1 cellular context compared by ENCODE assay signal in the genomic region with DNA sequence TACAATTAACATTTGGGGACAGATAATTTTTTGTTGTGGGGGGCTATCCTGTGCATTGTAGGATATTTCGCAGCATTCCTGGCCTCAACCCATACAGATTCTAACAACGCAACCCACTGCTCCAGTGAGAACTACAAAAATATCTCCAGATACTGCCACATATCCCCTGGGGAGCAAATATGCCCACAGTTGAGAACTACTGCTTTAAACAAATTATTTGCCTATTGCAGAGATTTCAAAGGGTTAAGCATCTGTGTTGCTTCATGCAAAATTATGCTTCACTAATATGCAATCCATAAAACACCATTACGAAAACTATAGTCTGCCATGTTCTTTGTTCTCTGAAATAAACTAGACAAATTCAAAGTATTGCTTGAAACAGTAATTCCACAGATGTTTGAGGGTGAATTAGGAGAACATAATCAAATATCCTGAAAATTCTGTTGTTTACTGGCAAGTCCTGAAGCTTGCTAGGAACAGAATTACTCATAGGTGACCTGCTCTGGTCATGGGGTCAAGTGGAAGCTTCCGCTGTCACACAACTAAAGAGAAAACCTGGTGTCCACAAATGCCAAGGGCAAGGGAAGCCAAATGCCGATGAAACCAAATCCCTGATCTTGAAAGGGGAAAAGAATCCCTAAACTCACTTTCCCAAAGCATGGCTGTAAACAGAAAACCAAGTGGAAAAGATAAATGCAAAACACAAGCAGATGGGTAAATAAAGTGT.
TF ChIP-seq lines count a peak whose summit lies in the region.

No MANE protein-coding gene starts in this region.

TF ChIP-seq in HepG2, 621 proteins besides CTCF, POLR2A, EP300 and RAD21 (continued from another document):
- TF ChIP-seq, protein P1, sequence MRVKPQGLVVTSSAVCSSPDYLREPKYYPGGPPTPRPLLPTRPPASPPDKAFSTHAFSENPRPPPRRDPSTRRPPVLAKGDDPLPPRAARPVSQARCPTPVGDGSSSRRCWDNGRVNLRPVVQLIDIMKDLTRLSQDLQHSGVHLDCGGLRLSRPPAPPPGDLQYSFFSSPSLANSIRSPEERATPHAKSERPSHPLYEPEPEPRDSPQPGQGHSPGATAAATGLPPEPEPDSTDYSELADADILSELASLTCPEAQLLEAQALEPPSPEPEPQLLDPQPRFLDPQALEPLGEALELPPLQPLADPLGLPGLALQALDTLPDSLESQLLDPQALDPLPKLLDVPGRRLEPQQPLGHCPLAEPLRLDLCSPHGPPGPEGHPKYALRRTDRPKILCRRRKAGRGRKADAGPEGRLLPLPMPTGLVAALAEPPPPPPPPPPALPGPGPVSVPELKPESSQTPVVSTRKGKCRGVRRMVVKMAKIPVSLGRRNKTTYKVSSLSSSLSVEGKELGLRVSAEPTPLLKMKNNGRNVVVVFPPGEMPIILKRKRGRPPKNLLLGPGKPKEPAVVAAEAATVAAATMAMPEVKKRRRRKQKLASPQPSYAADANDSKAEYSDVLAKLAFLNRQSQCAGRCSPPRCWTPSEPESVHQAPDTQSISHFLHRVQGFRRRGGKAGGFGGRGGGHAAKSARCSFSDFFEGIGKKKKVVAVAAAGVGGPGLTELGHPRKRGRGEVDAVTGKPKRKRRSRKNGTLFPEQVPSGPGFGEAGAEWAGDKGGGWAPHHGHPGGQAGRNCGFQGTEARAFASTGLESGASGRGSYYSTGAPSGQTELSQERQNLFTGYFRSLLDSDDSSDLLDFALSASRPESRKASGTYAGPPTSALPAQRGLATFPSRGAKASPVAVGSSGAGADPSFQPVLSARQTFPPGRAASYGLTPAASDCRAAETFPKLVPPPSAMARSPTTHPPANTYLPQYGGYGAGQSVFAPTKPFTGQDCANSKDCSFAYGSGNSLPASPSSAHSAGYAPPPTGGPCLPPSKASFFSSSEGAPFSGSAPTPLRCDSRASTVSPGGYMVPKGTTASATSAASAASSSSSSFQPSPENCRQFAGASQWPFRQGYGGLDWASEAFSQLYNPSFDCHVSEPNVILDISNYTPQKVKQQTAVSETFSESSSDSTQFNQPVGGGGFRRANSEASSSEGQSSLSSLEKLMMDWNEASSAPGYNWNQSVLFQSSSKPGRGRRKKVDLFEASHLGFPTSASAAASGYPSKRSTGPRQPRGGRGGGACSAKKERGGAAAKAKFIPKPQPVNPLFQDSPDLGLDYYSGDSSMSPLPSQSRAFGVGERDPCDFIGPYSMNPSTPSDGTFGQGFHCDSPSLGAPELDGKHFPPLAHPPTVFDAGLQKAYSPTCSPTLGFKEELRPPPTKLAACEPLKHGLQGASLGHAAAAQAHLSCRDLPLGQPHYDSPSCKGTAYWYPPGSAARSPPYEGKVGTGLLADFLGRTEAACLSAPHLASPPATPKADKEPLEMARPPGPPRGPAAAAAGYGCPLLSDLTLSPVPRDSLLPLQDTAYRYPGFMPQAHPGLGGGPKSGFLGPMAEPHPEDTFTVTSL (CRISPR knock-in tag; IDR thresholded peaks at IDR 0.05; ENCODE audit: borderline replicate concordance): peak; percentile 68; the same call in 1 of the 2 replicates
- TF ChIP-seq MED1 (CRISPR knock-in tag; IDR thresholded peaks at IDR 0.05): peak; percentile 72
- peak; percentile 36 for TF ChIP-seq TEAD3 (CRISPR knock-in tag; optimal IDR thresholded peaks at IDR 0.05; ENCODE audit: borderline replicate concordance)
- TF ChIP-seq, protein P2, sequence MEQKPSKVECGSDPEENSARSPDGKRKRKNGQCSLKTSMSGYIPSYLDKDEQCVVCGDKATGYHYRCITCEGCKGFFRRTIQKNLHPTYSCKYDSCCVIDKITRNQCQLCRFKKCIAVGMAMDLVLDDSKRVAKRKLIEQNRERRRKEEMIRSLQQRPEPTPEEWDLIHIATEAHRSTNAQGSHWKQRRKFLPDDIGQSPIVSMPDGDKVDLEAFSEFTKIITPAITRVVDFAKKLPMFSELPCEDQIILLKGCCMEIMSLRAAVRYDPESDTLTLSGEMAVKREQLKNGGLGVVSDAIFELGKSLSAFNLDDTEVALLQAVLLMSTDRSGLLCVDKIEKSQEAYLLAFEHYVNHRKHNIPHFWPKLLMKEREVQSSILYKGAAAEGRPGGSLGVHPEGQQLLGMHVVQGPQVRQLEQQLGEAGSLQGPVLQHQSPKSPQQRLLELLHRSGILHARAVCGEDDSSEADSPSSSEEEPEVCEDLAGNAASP (CRISPR knock-in tag; IDR thresholded peaks at IDR 0.05; ENCODE audit: borderline replicate concordance): peak; percentile 37; the same call in 1 of the 2 replicates
- TF ChIP-seq FOXK1 (CRISPR knock-in tag; IDR thresholded peaks at IDR 0.05; ENCODE audit: borderline replicate concordance, low read depth): peak; percentile 79; the same call in 1 of the 2 replicates
- TF ChIP-seq SPEN (CRISPR knock-in tag; IDR thresholded peaks at IDR 0.05; ENCODE audit: low read depth): no peak
- TF ChIP-seq, protein P3, sequence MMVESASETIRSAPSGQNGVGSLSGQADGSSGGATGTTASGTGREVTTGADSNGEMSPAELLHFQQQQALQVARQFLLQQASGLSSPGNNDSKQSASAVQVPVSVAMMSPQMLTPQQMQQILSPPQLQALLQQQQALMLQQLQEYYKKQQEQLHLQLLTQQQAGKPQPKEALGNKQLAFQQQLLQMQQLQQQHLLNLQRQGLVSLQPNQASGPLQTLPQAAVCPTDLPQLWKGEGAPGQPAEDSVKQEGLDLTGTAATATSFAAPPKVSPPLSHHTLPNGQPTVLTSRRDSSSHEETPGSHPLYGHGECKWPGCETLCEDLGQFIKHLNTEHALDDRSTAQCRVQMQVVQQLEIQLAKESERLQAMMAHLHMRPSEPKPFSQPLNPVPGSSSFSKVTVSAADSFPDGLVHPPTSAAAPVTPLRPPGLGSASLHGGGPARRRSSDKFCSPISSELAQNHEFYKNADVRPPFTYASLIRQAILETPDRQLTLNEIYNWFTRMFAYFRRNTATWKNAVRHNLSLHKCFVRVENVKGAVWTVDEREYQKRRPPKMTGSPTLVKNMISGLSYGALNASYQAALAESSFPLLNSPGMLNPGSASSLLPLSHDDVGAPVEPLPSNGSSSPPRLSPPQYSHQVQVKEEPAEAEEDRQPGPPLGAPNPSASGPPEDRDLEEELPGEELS (CRISPR knock-in tag; IDR thresholded peaks at IDR 0.05): peak; percentile 81
- TF ChIP-seq, protein P4, sequence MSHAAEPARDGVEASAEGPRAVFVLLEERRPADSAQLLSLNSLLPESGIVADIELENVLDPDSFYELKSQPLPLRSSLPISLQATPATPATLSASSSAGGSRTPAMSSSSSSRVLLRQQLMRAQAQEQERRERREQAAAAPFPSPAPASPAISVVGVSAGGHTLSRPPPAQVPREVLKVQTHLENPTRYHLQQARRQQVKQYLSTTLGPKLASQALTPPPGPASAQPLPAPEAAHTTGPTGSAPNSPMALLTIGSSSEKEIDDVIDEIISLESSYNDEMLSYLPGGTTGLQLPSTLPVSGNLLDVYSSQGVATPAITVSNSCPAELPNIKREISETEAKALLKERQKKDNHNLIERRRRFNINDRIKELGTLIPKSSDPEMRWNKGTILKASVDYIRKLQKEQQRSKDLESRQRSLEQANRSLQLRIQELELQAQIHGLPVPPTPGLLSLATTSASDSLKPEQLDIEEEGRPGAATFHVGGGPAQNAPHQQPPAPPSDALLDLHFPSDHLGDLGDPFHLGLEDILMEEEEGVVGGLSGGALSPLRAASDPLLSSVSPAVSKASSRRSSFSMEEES (CRISPR knock-in tag; IDR thresholded peaks at IDR 0.05): peak; percentile 71; the same call in 1 of the 2 replicates
- TF ChIP-seq, protein P5, sequence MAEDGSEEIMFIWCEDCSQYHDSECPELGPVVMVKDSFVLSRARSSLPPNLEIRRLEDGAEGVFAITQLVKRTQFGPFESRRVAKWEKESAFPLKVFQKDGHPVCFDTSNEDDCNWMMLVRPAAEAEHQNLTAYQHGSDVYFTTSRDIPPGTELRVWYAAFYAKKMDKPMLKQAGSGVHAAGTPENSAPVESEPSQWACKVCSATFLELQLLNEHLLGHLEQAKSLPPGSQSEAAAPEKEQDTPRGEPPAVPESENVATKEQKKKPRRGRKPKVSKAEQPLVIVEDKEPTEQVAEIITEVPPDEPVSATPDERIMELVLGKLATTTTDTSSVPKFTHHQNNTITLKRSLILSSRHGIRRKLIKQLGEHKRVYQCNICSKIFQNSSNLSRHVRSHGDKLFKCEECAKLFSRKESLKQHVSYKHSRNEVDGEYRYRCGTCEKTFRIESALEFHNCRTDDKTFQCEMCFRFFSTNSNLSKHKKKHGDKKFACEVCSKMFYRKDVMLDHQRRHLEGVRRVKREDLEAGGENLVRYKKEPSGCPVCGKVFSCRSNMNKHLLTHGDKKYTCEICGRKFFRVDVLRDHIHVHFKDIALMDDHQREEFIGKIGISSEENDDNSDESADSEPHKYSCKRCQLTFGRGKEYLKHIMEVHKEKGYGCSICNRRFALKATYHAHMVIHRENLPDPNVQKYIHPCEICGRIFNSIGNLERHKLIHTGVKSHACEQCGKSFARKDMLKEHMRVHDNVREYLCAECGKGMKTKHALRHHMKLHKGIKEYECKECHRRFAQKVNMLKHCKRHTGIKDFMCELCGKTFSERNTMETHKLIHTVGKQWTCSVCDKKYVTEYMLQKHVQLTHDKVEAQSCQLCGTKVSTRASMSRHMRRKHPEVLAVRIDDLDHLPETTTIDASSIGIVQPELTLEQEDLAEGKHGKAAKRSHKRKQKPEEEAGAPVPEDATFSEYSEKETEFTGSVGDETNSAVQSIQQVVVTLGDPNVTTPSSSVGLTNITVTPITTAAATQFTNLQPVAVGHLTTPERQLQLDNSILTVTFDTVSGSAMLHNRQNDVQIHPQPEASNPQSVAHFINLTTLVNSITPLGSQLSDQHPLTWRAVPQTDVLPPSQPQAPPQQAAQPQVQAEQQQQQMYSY (CRISPR knock-in tag; IDR thresholded peaks at IDR 0.05): peak; percentile 64
- TF ChIP-seq, protein P6, sequence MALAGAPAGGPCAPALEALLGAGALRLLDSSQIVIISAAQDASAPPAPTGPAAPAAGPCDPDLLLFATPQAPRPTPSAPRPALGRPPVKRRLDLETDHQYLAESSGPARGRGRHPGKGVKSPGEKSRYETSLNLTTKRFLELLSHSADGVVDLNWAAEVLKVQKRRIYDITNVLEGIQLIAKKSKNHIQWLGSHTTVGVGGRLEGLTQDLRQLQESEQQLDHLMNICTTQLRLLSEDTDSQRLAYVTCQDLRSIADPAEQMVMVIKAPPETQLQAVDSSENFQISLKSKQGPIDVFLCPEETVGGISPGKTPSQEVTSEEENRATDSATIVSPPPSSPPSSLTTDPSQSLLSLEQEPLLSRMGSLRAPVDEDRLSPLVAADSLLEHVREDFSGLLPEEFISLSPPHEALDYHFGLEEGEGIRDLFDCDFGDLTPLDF (CRISPR knock-in tag; IDR thresholded peaks at IDR 0.05): no peak
- no peak for TF ChIP-seq ZNF143 (CRISPR knock-in tag; IDR thresholded peaks at IDR 0.05)
- TF ChIP-seq GTF3A (CRISPR knock-in tag; conservative IDR thresholded peaks at IDR 0.05): no peak
- peak; percentile 92 for TF ChIP-seq FOSL2 (CRISPR knock-in tag; IDR thresholded peaks at IDR 0.05)
- TF ChIP-seq CREB1 (IDR thresholded peaks at IDR 0.05): no peak
- TF ChIP-seq CREB1 (CRISPR knock-in tag; IDR thresholded peaks at IDR 0.05): peak; percentile 64; the same call in 1 of the 2 replicates
- TF ChIP-seq KDM6A (CRISPR knock-in tag; IDR thresholded peaks at IDR 0.05; ENCODE audit: low read depth): peak; percentile 14; the same call in 1 of the 2 replicates
- TF ChIP-seq BRD4 (CRISPR knock-in tag; IDR thresholded peaks at IDR 0.05): no peak
- no peak for TF ChIP-seq AGO1 (IDR thresholded peaks at IDR 0.05; ENCODE audit: low read depth, low read length, poor library complexity, severe bottlenecking)
- no peak for TF ChIP-seq SOX6 (IDR thresholded peaks at IDR 0.05)
- TF ChIP-seq SOX6 (CRISPR knock-in tag; IDR thresholded peaks at IDR 0.05): peak; percentile 26; the same call in 1 of the 2 replicates
- TF ChIP-seq, protein P7, sequence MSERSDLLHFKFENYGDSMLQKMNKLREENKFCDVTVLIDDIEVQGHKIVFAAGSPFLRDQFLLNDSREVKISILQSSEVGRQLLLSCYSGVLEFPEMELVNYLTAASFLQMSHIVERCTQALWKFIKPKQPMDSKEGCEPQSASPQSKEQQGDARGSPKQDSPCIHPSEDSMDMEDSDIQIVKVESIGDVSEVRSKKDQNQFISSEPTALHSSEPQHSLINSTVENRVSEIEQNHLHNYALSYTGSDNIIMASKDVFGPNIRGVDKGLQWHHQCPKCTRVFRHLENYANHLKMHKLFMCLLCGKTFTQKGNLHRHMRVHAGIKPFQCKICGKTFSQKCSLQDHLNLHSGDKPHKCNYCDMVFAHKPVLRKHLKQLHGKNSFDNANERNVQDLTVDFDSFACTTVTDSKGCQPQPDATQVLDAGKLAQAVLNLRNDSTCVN (CRISPR knock-in tag; IDR thresholded peaks at IDR 0.05; ENCODE audit: borderline replicate concordance): no peak; the same call in 1 of the 2 replicates
- TF ChIP-seq SOX13 (IDR thresholded peaks at IDR 0.05): no peak
- peak in 1 of 2 experiments; percentile 79; a peak in 2 of 4 replicates for TF ChIP-seq SOX13 (CRISPR knock-in tag; conservative IDR thresholded peaks at IDR 0.05 in 1 of 2, IDR thresholded peaks at IDR 0.05 in 1 of 2)
- TF ChIP-seq, protein P8, sequence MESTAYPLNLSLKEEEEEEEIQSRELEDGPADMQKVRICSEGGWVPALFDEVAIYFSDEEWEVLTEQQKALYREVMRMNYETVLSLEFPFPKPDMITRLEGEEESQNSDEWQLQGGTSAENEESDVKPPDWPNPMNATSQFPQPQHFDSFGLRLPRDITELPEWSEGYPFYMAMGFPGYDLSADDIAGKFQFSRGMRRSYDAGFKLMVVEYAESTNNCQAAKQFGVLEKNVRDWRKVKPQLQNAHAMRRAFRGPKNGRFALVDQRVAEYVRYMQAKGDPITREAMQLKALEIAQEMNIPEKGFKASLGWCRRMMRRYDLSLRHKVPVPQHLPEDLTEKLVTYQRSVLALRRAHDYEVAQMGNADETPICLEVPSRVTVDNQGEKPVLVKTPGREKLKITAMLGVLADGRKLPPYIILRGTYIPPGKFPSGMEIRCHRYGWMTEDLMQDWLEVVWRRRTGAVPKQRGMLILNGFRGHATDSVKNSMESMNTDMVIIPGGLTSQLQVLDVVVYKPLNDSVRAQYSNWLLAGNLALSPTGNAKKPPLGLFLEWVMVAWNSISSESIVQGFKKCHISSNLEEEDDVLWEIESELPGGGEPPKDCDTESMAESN (CRISPR knock-in tag; conservative IDR thresholded peaks at IDR 0.05): no peak
- TF ChIP-seq, protein P9, sequence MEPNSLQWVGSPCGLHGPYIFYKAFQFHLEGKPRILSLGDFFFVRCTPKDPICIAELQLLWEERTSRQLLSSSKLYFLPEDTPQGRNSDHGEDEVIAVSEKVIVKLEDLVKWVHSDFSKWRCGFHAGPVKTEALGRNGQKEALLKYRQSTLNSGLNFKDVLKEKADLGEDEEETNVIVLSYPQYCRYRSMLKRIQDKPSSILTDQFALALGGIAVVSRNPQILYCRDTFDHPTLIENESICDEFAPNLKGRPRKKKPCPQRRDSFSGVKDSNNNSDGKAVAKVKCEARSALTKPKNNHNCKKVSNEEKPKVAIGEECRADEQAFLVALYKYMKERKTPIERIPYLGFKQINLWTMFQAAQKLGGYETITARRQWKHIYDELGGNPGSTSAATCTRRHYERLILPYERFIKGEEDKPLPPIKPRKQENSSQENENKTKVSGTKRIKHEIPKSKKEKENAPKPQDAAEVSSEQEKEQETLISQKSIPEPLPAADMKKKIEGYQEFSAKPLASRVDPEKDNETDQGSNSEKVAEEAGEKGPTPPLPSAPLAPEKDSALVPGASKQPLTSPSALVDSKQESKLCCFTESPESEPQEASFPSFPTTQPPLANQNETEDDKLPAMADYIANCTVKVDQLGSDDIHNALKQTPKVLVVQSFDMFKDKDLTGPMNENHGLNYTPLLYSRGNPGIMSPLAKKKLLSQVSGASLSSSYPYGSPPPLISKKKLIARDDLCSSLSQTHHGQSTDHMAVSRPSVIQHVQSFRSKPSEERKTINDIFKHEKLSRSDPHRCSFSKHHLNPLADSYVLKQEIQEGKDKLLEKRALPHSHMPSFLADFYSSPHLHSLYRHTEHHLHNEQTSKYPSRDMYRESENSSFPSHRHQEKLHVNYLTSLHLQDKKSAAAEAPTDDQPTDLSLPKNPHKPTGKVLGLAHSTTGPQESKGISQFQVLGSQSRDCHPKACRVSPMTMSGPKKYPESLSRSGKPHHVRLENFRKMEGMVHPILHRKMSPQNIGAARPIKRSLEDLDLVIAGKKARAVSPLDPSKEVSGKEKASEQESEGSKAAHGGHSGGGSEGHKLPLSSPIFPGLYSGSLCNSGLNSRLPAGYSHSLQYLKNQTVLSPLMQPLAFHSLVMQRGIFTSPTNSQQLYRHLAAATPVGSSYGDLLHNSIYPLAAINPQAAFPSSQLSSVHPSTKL (CRISPR knock-in tag; IDR thresholded peaks at IDR 0.05): peak; percentile 89
